In the genomic region with DNA sequence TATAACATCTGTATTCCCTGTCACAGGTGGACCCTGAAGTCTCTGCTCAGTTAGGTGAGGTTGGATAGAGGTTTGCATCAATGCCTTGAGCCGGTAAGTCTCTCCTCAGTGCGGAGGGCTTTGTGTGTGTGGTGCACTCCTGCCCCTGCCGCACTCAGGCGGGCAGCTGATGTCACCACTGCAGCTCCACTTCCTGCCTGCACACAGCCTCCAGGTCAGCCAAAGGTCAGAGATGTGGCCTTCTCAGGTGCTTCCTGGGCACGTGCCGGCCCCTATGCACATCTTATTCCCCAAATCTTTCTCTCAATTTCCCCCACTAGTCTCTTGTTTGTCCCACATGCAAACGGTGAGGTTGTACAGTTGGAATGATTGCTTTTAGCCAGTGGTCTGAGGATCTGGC, we compare ENCODE assay signal across 11 cellular contexts. TPM values are rescaled to one million over a fixed set of nuclear protein-coding genes. Genes with fewer than 3 reads are reported as not detected.
DNase-seq lines count a peak whose midpoint lies in the region; ATAC-seq, FAIRE-seq and TF ChIP-seq lines count a peak whose summit lies in the region.
"Not testable (repeated sequence)": the region's sequence is repeated elsewhere in the genome, so short reads cannot be mapped to it uniquely, and the experiment has no call there.
"Had no signal": no experiment of that assay in that cellular context is flagged by ENCODE, and none has a peak within 500 bp of the region (broad histone marks: within the 10 kb centered on the region; RNA-seq: fewer than 3 reads in every experiment).

No MANE protein-coding gene starts in this region.

- peaks cover 18% of the 10 kb centered on the region for H3K36me3 ChIP-seq in BLaER1
- H3K36me3 ChIP-seq in OCI-LY7 (ENCODE audit: insufficient read depth, low read length): not testable (repeated sequence)

- FAIRE-seq in GM12892 (lab: Jason Lieb, UNC): peak; percentile 79

- H4K20me1 ChIP-seq in BLaER1; OCI-LY7 (ENCODE audit: insufficient read depth, low read length): not testable (repeated sequence)

- BruUV-seq in OCI-LY7 (replicated peaks; lab: Mats Ljungman, UMichigan): not testable (repeated sequence)

- H2AFZ ChIP-seq in OCI-LY7 (ENCODE audit: low read length): not testable (repeated sequence)

- not testable (repeated sequence) for H3K9me2 ChIP-seq in OCI-LY7 (ENCODE audit: insufficient read depth, low read length)

- H3K4me3 Mint-ChIP-seq in activated CD4-positive, alpha-beta memory T cell treated with anti-CD3 and anti-CD28 coated beads for 36 hours; stimulated activated memory B cell treated with anti-CD40 and anti-IgM and Interleukin-4, amounts not matched to agents 10 μg/mL and 1 μg/mL and 100 μg/mL, for 72 hours: not testable (repeated sequence)

- 0 out of 2 replicates have a peak overlapping the region, but pooled peaks have one; percentile 35 for H3K9ac ChIP-seq in BLaER1

- TF ChIP-seq POLR2A in GM12892 (IDR thresholded peaks at IDR 0.05; ENCODE audit: low read depth, low read length): not testable (repeated sequence)

- peak overlapping the region; percentile 66 for H3K4me2 ChIP-seq in BLaER1
- H3K4me2 ChIP-seq in OCI-LY7 (ENCODE audit: low read length): not testable (repeated sequence)

- H3K4me1 ChIP-seq in BLaER1: peaks cover 21% of the 10 kb centered on the region
- H3K4me1 ChIP-seq in OCI-LY7 (ENCODE audit: insufficient read depth, low read length, poor library complexity, severe bottlenecking): not testable (repeated sequence)

- intact Hi-C loops in OCI-LY7 (cut with micrococcal nuclease; ENCODE audit: unreplicated experiment); activated CD4-positive, alpha-beta memory T cell treated with anti-CD3 and anti-CD28 coated beads for 36 hours (cut with micrococcal nuclease): not testable (repeated sequence)

- TF ChIP-seq CTCF in OCI-LY7 (conservative IDR thresholded peaks at IDR 0.05; ENCODE audit: low read length): not testable (repeated sequence)

- H3K9me3 ChIP-seq in BLaER1; OCI-LY7 (ENCODE audit: low read length): not testable (repeated sequence)

- not testable (repeated sequence) for H3K27ac Mint-ChIP-seq in activated CD4-positive, alpha-beta memory T cell treated with anti-CD3 and anti-CD28 coated beads for 36 hours; stimulated activated memory B cell treated with anti-CD40 and anti-IgM and Interleukin-4, amounts not matched to agents 10 μg/mL and 1 μg/mL and 100 μg/mL, for 72 hours

- ATAC-seq in HG02759 (IDR thresholded peaks at IDR 0.05; ENCODE audit: unreplicated experiment): peak; percentile 59
- ATAC-seq in esophagus mucosa: peak; percentile 34
- peak; percentile 81 for ATAC-seq in stimulated activated memory B cell treated with anti-CD40 and anti-IgM and Interleukin-4, amounts not matched to agents 10 μg/mL and 1 μg/mL and 100 μg/mL, for 72 hours

- DNase-seq in GM12892 (ENCODE audit: insufficient read length): not testable (repeated sequence)
- DNase-seq in OCI-LY7 (ENCODE audit: low spot score) (peak; percentile 29), activated gamma-delta T cell treated with Interleukin-2 at 50 U/mL for 16 hours (peak; percentile 26)
- peak; percentile 35 for DNase-seq in activated CD4-positive, alpha-beta memory T cell treated with anti-CD3 and anti-CD28 coated beads for 36 hours

- peaks cover 16% of the 10 kb centered on the region for H3K27me3 Mint-ChIP-seq in activated CD4-positive, alpha-beta memory T cell treated with anti-CD3 and anti-CD28 coated beads for 36 hours
- peaks cover 46% of the 10 kb centered on the region for H3K27me3 Mint-ChIP-seq in stimulated activated memory B cell treated with anti-CD40 and anti-IgM and Interleukin-4, amounts not matched to agents 10 μg/mL and 1 μg/mL and 100 μg/mL, for 72 hours

- not testable (repeated sequence) for H3K27me3 ChIP-seq in BLaER1

- H3K27ac ChIP-seq in BLaER1: 0 out of 2 replicates have a peak overlapping the region, but pooled peaks have one; percentile 13
- not testable (repeated sequence) for H3K27ac ChIP-seq in OCI-LY7 (ENCODE audit: low read depth, low read length, poor library complexity, severe bottlenecking)

- not testable (repeated sequence) for H3K4me1 Mint-ChIP-seq in activated CD4-positive, alpha-beta memory T cell treated with anti-CD3 and anti-CD28 coated beads for 36 hours (ENCODE audit: low read depth)
- peaks cover 12% of the 10 kb centered on the region for H3K4me1 Mint-ChIP-seq in stimulated activated memory B cell treated with anti-CD40 and anti-IgM and Interleukin-4, amounts not matched to agents 10 μg/mL and 1 μg/mL and 100 μg/mL, for 72 hours

- H3K9me3 Mint-ChIP-seq in activated CD4-positive, alpha-beta memory T cell treated with anti-CD3 and anti-CD28 coated beads for 36 hours; stimulated activated memory B cell treated with anti-CD40 and anti-IgM and Interleukin-4, amounts not matched to agents 10 μg/mL and 1 μg/mL and 100 μg/mL, for 72 hours: not testable (repeated sequence)

- CTCF ChIA-PET in OCI-LY7 (lab: Charles Lee; ENCODE audit: unreplicated experiment); activated CD4-positive, alpha-beta memory T cell treated with anti-CD3 and anti-CD28 coated beads for 36 hours (lab: Charles Lee): not testable (repeated sequence)

- POLR2A ChIA-PET in OCI-LY7 (lab: Charles Lee): interaction anchor here (0.7 kb wide), 1 partner anchor 120 kb away, joined by 3 read pairs; no protein-coding TSS in a partner anchor
- POLR2A ChIA-PET in activated CD4-positive, alpha-beta memory T cell treated with anti-CD3 and anti-CD28 coated beads for 36 hours (lab: Charles Lee): not testable (repeated sequence)

- H3K79me2 ChIP-seq in OCI-LY7 (ENCODE audit: insufficient read depth, low read depth, low read length): not testable (repeated sequence)

- H3K4me3 ChIP-seq in BLaER1; OCI-LY7 (ENCODE audit: low read depth, low read length, poor library complexity, severe bottlenecking): not testable (repeated sequence)

- not testable (repeated sequence) for H3K36me3 Mint-ChIP-seq in activated CD4-positive, alpha-beta memory T cell treated with anti-CD3 and anti-CD28 coated beads for 36 hours; stimulated activated memory B cell treated with anti-CD40 and anti-IgM and Interleukin-4, amounts not matched to agents 10 μg/mL and 1 μg/mL and 100 μg/mL, for 72 hours

RNA-seq across cellular contexts. Expression of a gene that starts 8.9 kb away (rescaled TPM):
- polyA plus RNA-seq in GM12892 (2012; ENCODE audit: missing spikeins): not detected
- 3.5 and 4.5 TPM in 2 replicates for total RNA-seq in OCI-LY7 (2014; rRNA removed; shearing (Covaris generic))
- total RNA-seq in OCI-LY7 (2022) (4.1 and 4.3 TPM in 2 replicates), esophagus mucosa (3.8 TPM)
- under 1 TPM in 1 of 2 experiments, not detected in 1; 0.61 TPM for total RNA-seq in activated CD4-positive, alpha-beta memory T cell treated with anti-CD3 and anti-CD28 coated beads for 36 hours

RNA-seq across cellular contexts. Expression of a gene that starts 34.6 kb away (rescaled TPM):
- polyA plus RNA-seq in GM12892 (2012; ENCODE audit: missing spikeins): not detected
- total RNA-seq in OCI-LY7 (2014; rRNA removed; shearing (Covaris generic)): not detected in 2 replicates
- total RNA-seq in OCI-LY7 (2022) (not detected in 2 replicates), esophagus mucosa (30.4 TPM)
- not detected for total RNA-seq in activated CD4-positive, alpha-beta memory T cell treated with anti-CD3 and anti-CD28 coated beads for 36 hours
- total RNA-seq: GM23338, SJCRH30 had no signal
- polyA plus RNA-seq: BJ, GM23338 had no signal

Comparison
In these comparisons a context has a peak if more than half of its experiments do, and no peak if none do; other contexts are left out.
1. RNA of a gene that starts 34.6 kb away (total RNA-seq): 30.4 TPM in esophagus mucosa (single experiment); not detected in OCI-LY7 and not detected in activated CD4-positive, alpha-beta memory T cell treated with anti-CD3 and anti-CD28 coated beads for 36 hours; every median in the first group is over 10 times any median in the second.
2. Peak in every context shown above with its lines, with median percentiles within 50 percentile points of each other: ATAC-seq.